Comparison of ENCODE assay signal across 1 cellular context in genomic region chr2:10166489-10167295, GRCh38.
TF ChIP-seq lines count a peak whose summit lies in the region.

No MANE protein-coding gene starts in this region.

TF ChIP-seq in HepG2, 621 proteins besides CTCF, POLR2A, EP300 and RAD21:
- no peak for TF ChIP-seq CBX5 (CRISPR knock-in tag; IDR thresholded peaks at IDR 0.05; ENCODE audit: borderline replicate concordance)
- TF ChIP-seq ZNF839 (CRISPR knock-in tag; IDR thresholded peaks at IDR 0.05; ENCODE audit: borderline replicate concordance), result no peak
- TF ChIP-seq XBP1 (CRISPR knock-in tag; IDR thresholded peaks at IDR 0.05), result no peak
- TF ChIP-seq ZNF629 (CRISPR knock-in tag; conservative IDR thresholded peaks at IDR 0.05), result peak; percentile 92
- no peak for TF ChIP-seq TRIM22 (IDR thresholded peaks at IDR 0.05)
- no peak for TF ChIP-seq ZSCAN9 (CRISPR knock-in tag; IDR thresholded peaks at IDR 0.05; ENCODE audit: borderline replicate concordance)
- no peak for TF ChIP-seq ZNF317 (CRISPR knock-in tag; IDR thresholded peaks at IDR 0.05)
